ENCODE assay signal across 10 cellular contexts in genomic region chr16:21638573-21638975, GRCh38. TPM values are rescaled to one million over a fixed set of nuclear protein-coding genes. Genes with fewer than 3 reads are reported as not detected.
DNase-seq lines count a peak whose midpoint lies in the region; ATAC-seq, FAIRE-seq and TF ChIP-seq lines count a peak whose summit lies in the region.
"Had no signal": no experiment of that assay in that cellular context is flagged by ENCODE, and none has a peak within 500 bp of the region (broad histone marks: within the 10 kb centered on the region; RNA-seq: fewer than 3 reads in every experiment).

No MANE protein-coding gene starts in this region.

- no peak for TF ChIP-seq RAD21 in GM12878 (IDR thresholded peaks at IDR 0.05; ENCODE audit: insufficient read depth, low read depth, low read length)

- BruUV-seq in GM12878 (replicated peaks; lab: Mats Ljungman, UMichigan) = no TSS peak

- DNase-seq in NCI-H226 = peak; percentile 24
- no peak for DNase-seq in GM12878 (ENCODE audit: low read depth, low spot score)
- DNase-seq in mucosa of descending colon = no peak
- DNase-seq in MV-4-11 (lab: John Stamatoyannopoulos, UW) = no peak
- DNase-seq in RPMI8226 = no peak
- DNase-seq in effector CD4-positive, alpha-beta T cell = no peak
- DNase-seq in DMS79 (lab: John Stamatoyannopoulos, UW) = no peak
- DNase-seq: left cardiac atrium, WERI-Rb-1 had no signal

- H2AFZ ChIP-seq in GM12878 (ENCODE audit: control insufficient read depth, low read depth, low read length) = no peak overlapping the region

- intact Hi-C loops in GM12878 (cut with micrococcal nuclease; ENCODE audit: unreplicated experiment) = no loop called here
- intact Hi-C loops in mucosa of descending colon (cut with DNase I, micrococcal nuclease) = no loop called here

- ATAC-seq in GM12878 (peak; percentile 81), mucosa of descending colon (peak; percentile 52)
- ATAC-seq: left cardiac atrium had no signal

- peaks cover 12% of the 10 kb centered on the region for H3F3A ChIP-seq in DOHH2 (ENCODE audit: control insufficient read depth, insufficient read depth)

- no peaks in the 10 kb centered on the region for H3K27me3 ChIP-seq in DOHH2 (ENCODE audit: control insufficient read depth, low read length)
- H3K27me3 ChIP-seq in GM12878 (replicated peaks in 1 of 2; ENCODE audit: control insufficient read depth in 2 of 2, insufficient read depth in 2 of 2, low read length in 1 of 2) = no peaks in the 10 kb centered on the region

- 0 out of 2 replicates have a peak overlapping the region, but pooled peaks have one; percentile 7 for H3K4me2 ChIP-seq in DOHH2 (ENCODE audit: low read length)
- no peak overlapping the region for H3K4me2 ChIP-seq in GM12878 (ENCODE audit: control insufficient read depth, insufficient read depth)

- POLR2A ChIA-PET in GM12878 (lab: Charles Lee) = interaction anchor here (0.6 to 1.6 kb wide), 2 partner anchors 36 to 418 kb away, joined by 4 to 6 read pairs; no protein-coding TSS in a partner anchor

- RAD21 ChIA-PET in GM12878 (lab: Charles Lee; ENCODE audit: unreplicated experiment) = interaction anchor here (0.9 to 6.8 kb wide), 9 partner anchors 10 to 83 kb away, joined by 3 to 52 read pairs (median 4); no protein-coding TSS in a partner anchor

- H3K36me3 ChIP-seq in DOHH2 (ENCODE audit: control insufficient read depth, low read length) (peaks cover 7% of the 10 kb centered on the region), GM12878 (ENCODE audit: control insufficient read depth in 2 of 2, insufficient read depth in 2 of 2, low read length in 1 of 2) (no peaks in the 10 kb centered on the region; a peak in 2 of 4 replicates), mucosa of descending colon (ENCODE audit: low read depth) (no peaks in the 10 kb centered on the region)
- H3K36me3 ChIP-seq: WERI-Rb-1 had no signal

- H3K9me3 ChIP-seq in DOHH2 (ENCODE audit: control insufficient read depth, insufficient read depth, low read length) (no peaks in the 10 kb centered on the region), GM12878 (replicated peaks; ENCODE audit: control insufficient read depth, insufficient read depth, low read length) (no peaks in the 10 kb centered on the region), mucosa of descending colon (no peaks in the 10 kb centered on the region)

- no peak for TF ChIP-seq POLR2A in GM12878 (IDR thresholded peaks at IDR 0.05; ENCODE audit: low read depth, low read length)

- TF ChIP-seq CTCF in DOHH2 (IDR thresholded peaks at IDR 0.05; ENCODE audit: low read depth, low read length, poor library complexity, severe bottlenecking) (no peak), GM12878 (IDR thresholded peaks at IDR 0.05 in 2 of 3, conservative IDR thresholded peaks at IDR 0.05 in 1 of 3; ENCODE audit: control insufficient read depth in 2 of 3, extremely low read depth in 1 of 3, insufficient read depth in 1 of 3, low read depth in 3 of 3, low read length in 3 of 3) (no peak), mucosa of descending colon (IDR thresholded peaks at IDR 0.05) (no peak)

- H4K20me1 ChIP-seq in DOHH2 (ENCODE audit: control insufficient read depth, insufficient read depth, low read depth, low read length) (no peaks in the 10 kb centered on the region), GM12878 (ENCODE audit: control insufficient read depth, insufficient read depth) (no peaks in the 10 kb centered on the region)

- H3K79me2 ChIP-seq in DOHH2 (ENCODE audit: control insufficient read depth, low read length) (peaks cover 29% of the 10 kb centered on the region), GM12878 (ENCODE audit: control insufficient read depth, insufficient read depth, low read length) (no peaks in the 10 kb centered on the region)

- H3K4me1 ChIP-seq in DOHH2 (ENCODE audit: control insufficient read depth, low read length) (peaks cover 50% of the 10 kb centered on the region), GM12878 (ENCODE audit: control insufficient read depth, insufficient read depth, low read length) (0 out of 2 replicates have a peak, but pooled peaks cover 2% of the 10 kb centered on the region), mucosa of descending colon (ENCODE audit: low read depth) (no peaks in the 10 kb centered on the region)

- 45% methylated on average over 4 of the region's 4 CpGs for WGBS in GM12878 (ENCODE audit: insufficient coverage, insufficient replicate concordance, low lambda C conversion rate, missing lambda C conversion rate)

- no peaks in the 10 kb centered on the region for H3K9me2 ChIP-seq in DOHH2 (replicated peaks; ENCODE audit: control insufficient read depth, low read length)

- in situ Hi-C loops in GM12878 (cut with MboI) = no loop called here

- CTCF ChIA-PET in GM12878 (lab: Yijun Ruan, JAX) = interaction anchor here (0.7 to 8.1 kb wide), 14 partner anchors 13 to 69 kb away, joined by 3 to 99 read pairs (median 4); no protein-coding TSS in a partner anchor

- TF ChIP-seq EP300 in GM12878 (IDR thresholded peaks at IDR 0.05; ENCODE audit: borderline replicate concordance in 1 of 2, control insufficient read depth in 1 of 2, low read depth in 2 of 2, low read length in 2 of 2) = no peak

- SMC1A ChIA-PET in GM12878 (lab: Charles Lee; ENCODE audit: uncharacterized antibody, unreplicated experiment) = interaction anchor here (0.8 to 10.1 kb wide), 14 partner anchors 10 to 79 kb away, joined by 3 to 204 read pairs (median 6); partner anchors contain the start of gene METTL9

- peak; percentile 79 for FAIRE-seq in GM12878 (lab: Jason Lieb, UNC)

- no peak overlapping the region for H3K9ac ChIP-seq in GM12878 (ENCODE audit: control insufficient read depth, insufficient read depth, low read length)

- H3K4me3 ChIP-seq in DOHH2 (ENCODE audit: low read length) (no peak overlapping the region), GM12878 (no peak overlapping the region), mucosa of descending colon (no peak overlapping the region)

- H3K27ac ChIP-seq in DOHH2 (ENCODE audit: low read depth, low read length) (no peak overlapping the region; the same call in 1 of the 2 replicates), GM12878 (ENCODE audit: control insufficient read depth, insufficient read depth) (no peak overlapping the region)
- H3K27ac ChIP-seq: WERI-Rb-1 had no signal

RNA-seq across cellular contexts. Expression of gene IGSF6, which starts 13.8 kb away (rescaled TPM):
- total RNA-seq in GM12878 (2013; cell fraction: nucleolus; rRNA removed) = 0.27 and 0.33 TPM in 2 replicates
- total RNA-seq in GM12878 (2014; rRNA removed) (0.34 and 0.60 TPM in 2 replicates), GM12878 (2014; rRNA removed; fragmentation: Illumina TruSeq; extraction: Trizol) (1.2 TPM in 2 replicates), GM12878 (2021) (0.85 and 1.2 TPM in 2 replicates), mucosa of descending colon (1 to 10 TPM; 3.5 to 7.3 (median 4.6) TPM)
- polyA plus RNA-seq in GM12878 (2011; ENCODE audit: low read depth) = 0.28 TPM
- polyA plus RNA-seq in GM12878 (2011; rRNA removed) (0.52 and 0.91 TPM in 2 replicates), GM12878 (2014; fragmentation: Illumina TruSeq; extraction: Trizol) (0.98 and 1.4 TPM in 2 replicates), GM12878 (2014; fragmentation: Nextera tagmentation; extraction: Ambion mirVana) (under 1 TPM; 0.32 to 0.37 TPM), GM12878 (2014; rRNA removed) (0.20 and 0.60 TPM in 2 replicates), GM12878 (2016; fragmentation: Nextera tagmentation; extraction: Ambion mirVana) (1 to 10 TPM in 1 of 2 experiments, under 1 TPM in 1; 0.83 to 1.0 TPM)
- 0.19 and 0.23 TPM in 2 replicates for polyA plus RNA-seq in GM12878 (2011; cell fraction: cytosol; rRNA removed)
- polyA plus RNA-seq in GM12878 (2011; cell fraction: nucleus; rRNA removed) = 0.23 and 0.24 TPM in 2 replicates
- 0.14 and 0.27 TPM in 2 replicates for polyA plus RNA-seq in GM12878 (2012)
- 0.21 and 0.59 TPM in 2 replicates for polyA minus RNA-seq in GM12878 (2011; rRNA and poly(A)+ RNA removed)
- polyA minus RNA-seq in GM12878 (2011; cell fraction: cytosol; rRNA and poly(A)+ RNA removed) = 0.52 and 0.80 TPM in 2 replicates
- 0.36 and 0.96 TPM in 2 replicates for polyA minus RNA-seq in GM12878 (2011; cell fraction: nucleus; rRNA and poly(A)+ RNA removed)

RNA-seq across cellular contexts. Expression of gene OTOA, which starts 25.2 kb away (rescaled TPM):
- total RNA-seq in GM12878 (2013; cell fraction: nucleolus; rRNA removed) = 3.9 and 4.4 TPM in 2 replicates
- total RNA-seq in GM12878 (2014; rRNA removed) (0.73 and 1.3 TPM in 2 replicates), GM12878 (2014; rRNA removed; fragmentation: Illumina TruSeq; extraction: Trizol) (0.72 and 0.78 TPM in 2 replicates), GM12878 (2021) (0.51 and 0.82 TPM in 2 replicates), mucosa of descending colon (under 1 TPM; 0.14 to 0.36 (median 0.25) TPM)
- not detected for polyA plus RNA-seq in GM12878 (2011; ENCODE audit: low read depth)
- polyA plus RNA-seq in GM12878 (2011; rRNA removed) (0.76 and 1.5 TPM in 2 replicates), GM12878 (2014; fragmentation: Illumina TruSeq; extraction: Trizol) (0.63 and 0.71 TPM in 2 replicates), GM12878 (2014; fragmentation: Nextera tagmentation; extraction: Ambion mirVana) (under 1 TPM; 0.42 to 0.60 TPM), GM12878 (2014; rRNA removed) (0.58 and 0.73 TPM in 2 replicates), GM12878 (2016; fragmentation: Nextera tagmentation; extraction: Ambion mirVana) (under 1 TPM; 0.33 to 0.34 TPM)
- polyA plus RNA-seq in GM12878 (2011; cell fraction: cytosol; rRNA removed) = 1.3 TPM in 2 replicates
- 1.6 and 1.8 TPM in 2 replicates for polyA plus RNA-seq in GM12878 (2011; cell fraction: nucleus; rRNA removed)
- 0.09 and 0.13 TPM in 2 replicates for polyA plus RNA-seq in GM12878 (2012)
- 0.95 and 1.0 TPM in 2 replicates for polyA minus RNA-seq in GM12878 (2011; rRNA and poly(A)+ RNA removed)
- polyA minus RNA-seq in GM12878 (2011; cell fraction: cytosol; rRNA and poly(A)+ RNA removed) = 0.40 TPM in 1 of 2 replicates, not detected in the other
- polyA minus RNA-seq in GM12878 (2011; cell fraction: nucleus; rRNA and poly(A)+ RNA removed) = 0.67 and 0.73 TPM in 2 replicates

RNA-seq across cellular contexts. Expression of gene METTL9, which starts 39.2 kb away (rescaled TPM):
- 62.2 and 71.7 TPM in 2 replicates for total RNA-seq in GM12878 (2013; cell fraction: nucleolus; rRNA removed)
- total RNA-seq in GM12878 (2014; rRNA removed) = 119 TPM in 2 replicates
- 92.0 and 101 TPM in 2 replicates for total RNA-seq in GM12878 (2014; rRNA removed; fragmentation: Illumina TruSeq; extraction: Trizol)
- total RNA-seq in GM12878 (2021) = 90.0 and 98.5 TPM in 2 replicates
- 26.1 TPM for polyA plus RNA-seq in GM12878 (2011; ENCODE audit: low read depth)
- 115 and 196 TPM in 2 replicates for polyA plus RNA-seq in GM12878 (2011; rRNA removed)
- polyA plus RNA-seq in GM12878 (2011; cell fraction: cytosol; rRNA removed) = 46.5 and 46.6 TPM in 2 replicates
- 23.6 and 27.4 TPM in 2 replicates for polyA plus RNA-seq in GM12878 (2011; cell fraction: nucleus; rRNA removed)
- 48.7 and 50.0 TPM in 2 replicates for polyA plus RNA-seq in GM12878 (2012)
- 106 and 149 TPM in 2 replicates for polyA plus RNA-seq in GM12878 (2014; fragmentation: Illumina TruSeq; extraction: Trizol)
- 10 to 100 TPM; 19.4 to 40.0 TPM for polyA plus RNA-seq in GM12878 (2014; fragmentation: Nextera tagmentation; extraction: Ambion mirVana)
- 89.7 and 101 TPM in 2 replicates for polyA plus RNA-seq in GM12878 (2014; rRNA removed)
- polyA plus RNA-seq in GM12878 (2016; fragmentation: Nextera tagmentation; extraction: Ambion mirVana) = 100 to 1,000 TPM in 1 of 2 experiments, 10 to 100 TPM in 1; 95.4 to 103 TPM
- 34.8 and 37.0 TPM in 2 replicates for polyA minus RNA-seq in GM12878 (2011; rRNA and poly(A)+ RNA removed)
- polyA minus RNA-seq in GM12878 (2011; cell fraction: cytosol; rRNA and poly(A)+ RNA removed) = 17.4 and 20.2 TPM in 2 replicates
- 17.4 and 24.3 TPM in 2 replicates for polyA minus RNA-seq in GM12878 (2011; cell fraction: nucleus; rRNA and poly(A)+ RNA removed)
- 10 to 100 TPM; 60.8 to 76.5 (median 62.8) TPM for total RNA-seq in mucosa of descending colon
